Comparison of ENCODE assay signal across 17 cellular contexts in genomic region chr11:70496591-70497535, GRCh38.
DNase-seq lines count a peak whose midpoint lies in the region; ATAC-seq lines count a peak whose summit lies in the region.
"Had no signal": no experiment of that assay in that cellular context is flagged by ENCODE, and none has a peak within 500 bp of the region (broad histone marks: within the 10 kb centered on the region; RNA-seq: fewer than 3 reads in every experiment).

No MANE protein-coding gene starts in this region.

- H4K20me1 ChIP-seq in BLaER1 = no peaks in the 10 kb centered on the region

- H3K4me1 ChIP-seq in BLaER1 (peaks cover 34% of the 10 kb centered on the region), HAP-1 (peaks cover 11% of the 10 kb centered on the region), ectodermal cell (ENCODE audit: control insufficient read depth, insufficient read depth, low read length) (peaks cover 33% of the 10 kb centered on the region), neuronal stem cell (ENCODE audit: control insufficient read depth in 2 of 2, insufficient read depth in 1 of 2, low read depth in 1 of 2, low read length in 2 of 2) (peaks cover 4 to 24% of the 10 kb centered on the region in 2 donors)
- no peaks in the 10 kb centered on the region for H3K4me1 ChIP-seq in CD4-positive, alpha-beta memory T cell (ENCODE audit: insufficient read depth, low read length)

- intact Hi-C loops in CD4-positive, alpha-beta memory T cell (cut with micrococcal nuclease) = no loop called here

- POLR2A ChIA-PET in CD4-positive, alpha-beta memory T cell (lab: Charles Lee; ENCODE audit: partially characterized antibody) = no interaction called here

- H3K27ac ChIP-seq in BLaER1 (no peak overlapping the region), ectodermal cell (ENCODE audit: insufficient read depth, low read depth, low read length, poor library complexity, severe bottlenecking) (peak overlapping the region; percentile 32), neuronal stem cell (replicated peaks; ENCODE audit: low read length) (peak overlapping the region; percentile 31)
- H3K27ac ChIP-seq in CD4-positive, alpha-beta memory T cell (ENCODE audit: low read depth, low read length) = no peak overlapping the region
- H3K27ac ChIP-seq: PC-9 had no signal

- H3K9me3 Mint-ChIP-seq in CD4-positive, alpha-beta memory T cell = peaks cover 0 to 2% (median 0%) of the 10 kb centered on the region in 8 donors
- peaks cover 0 to 2% of the 10 kb centered on the region in 2 donors for H3K9me3 Mint-ChIP-seq in stimulated activated naive CD8-positive, alpha-beta T cell treated with anti-CD3 and anti-CD28 coated beads, Interleukin-15, amount 100 ng/mL, for 72 hours
- H3K9me3 Mint-ChIP-seq: CD8-positive, alpha-beta memory T cell had no signal

- H3K27me3 ChIP-seq in BLaER1 (no peaks in the 10 kb centered on the region), HAP-1 (ENCODE audit: low read depth) (no peaks in the 10 kb centered on the region), ectodermal cell (ENCODE audit: control insufficient read depth, insufficient read depth, low read length, poor library complexity, severe bottlenecking) (no peaks in the 10 kb centered on the region), neuronal stem cell (ENCODE audit: control insufficient read depth in 3 of 3, insufficient read depth in 3 of 3, low read depth in 1 of 3, low read length in 3 of 3) (no peaks in the 10 kb centered on the region)
- H3K27me3 ChIP-seq in CD4-positive, alpha-beta memory T cell (ENCODE audit: insufficient read depth, low read length) = no peaks in the 10 kb centered on the region

- H2AK5ac ChIP-seq in neuronal stem cell (ENCODE audit: low read depth, low read length) = peak overlapping the region; percentile 54

- ATAC-seq in stimulated activated naive CD8-positive, alpha-beta T cell treated with anti-CD3 and anti-CD28 coated beads, Interleukin-15, amount 100 ng/mL, for 72 hours = no peak
- no peak for ATAC-seq in HG02970 (IDR thresholded peaks at IDR 0.05; ENCODE audit: low FRiP score, unreplicated experiment)

- DNase-seq in HAP-1 (ENCODE audit: low spot score in 2 of 2) (peak; percentile 47 to 86), neuronal stem cell (ENCODE audit: low spot score) (no peak), NCI-H1417 treated with DMSO at 0.1 percent for 48 hours (lab: John Stamatoyannopoulos, UW) (no peak)
- no peak for DNase-seq in CD4-positive, alpha-beta memory T cell
- DNase-seq in stimulated activated naive CD8-positive, alpha-beta T cell treated with anti-CD3 and anti-CD28 coated beads, Interleukin-15, amount 100 ng/mL, for 72 hours = no peak
- DNase-seq: ACHN, AML-193, DND-41, HCEC 1CT, MV-4-11, NCI-H1436, NCI-H774, PC-9 had no signal

- H3K27ac Mint-ChIP-seq in CD4-positive, alpha-beta memory T cell = no peak overlapping the region
- no peak overlapping the region for H3K27ac Mint-ChIP-seq in stimulated activated naive CD8-positive, alpha-beta T cell treated with anti-CD3 and anti-CD28 coated beads, Interleukin-15, amount 100 ng/mL, for 72 hours
- H3K27ac Mint-ChIP-seq: CD8-positive, alpha-beta memory T cell had no signal

- H3K36me3 ChIP-seq in BLaER1 (no peaks in the 10 kb centered on the region), HAP-1 (replicated peaks) (no peaks in the 10 kb centered on the region), ectodermal cell (ENCODE audit: control insufficient read depth, insufficient read depth, low read length) (no peaks in the 10 kb centered on the region), neuronal stem cell (replicated peaks in 1 of 2; ENCODE audit: control insufficient read depth in 2 of 2, insufficient read depth in 2 of 2, low read length in 2 of 2) (peaks cover 3 to 9% of the 10 kb centered on the region in 2 donors)
- H3K36me3 ChIP-seq in CD4-positive, alpha-beta memory T cell (ENCODE audit: insufficient read depth, low read length) = no peaks in the 10 kb centered on the region

- no peaks in the 10 kb centered on the region for H3K36me3 Mint-ChIP-seq in CD4-positive, alpha-beta memory T cell
- H3K36me3 Mint-ChIP-seq: CD8-positive, alpha-beta memory T cell had no signal

- H2BK5ac ChIP-seq in neuronal stem cell (ENCODE audit: low read length) = no peak overlapping the region

- CTCF ChIA-PET in CD4-positive, alpha-beta memory T cell (lab: Charles Lee; ENCODE audit: partially characterized antibody) = no interaction called here

- 0 out of 2 replicates have a peak overlapping the region, but pooled peaks have one; percentile 5 for H3K4me2 ChIP-seq in BLaER1
- no peak overlapping the region for H3K4me2 ChIP-seq in neuronal stem cell (ENCODE audit: insufficient read depth, low read length, poor library complexity, severe bottlenecking)
- H3K4me2 ChIP-seq: PC-9 had no signal

- no peak overlapping the region for H2AFZ ChIP-seq in neuronal stem cell (ENCODE audit: low read length)
- H2AFZ ChIP-seq: PC-9 had no signal

- in situ Hi-C loops in HAP-1 (cut with MboI; ENCODE audit: low sequenced_read_pairs) = no loop called here

- no peak overlapping the region for H3K14ac ChIP-seq in neuronal stem cell (ENCODE audit: low read length)

- peaks cover 8% of the 10 kb centered on the region for H3K9me3 ChIP-seq in BLaER1
- H3K9me3 ChIP-seq in HAP-1 = no peaks in the 10 kb centered on the region
- H3K9me3 ChIP-seq in ectodermal cell (ENCODE audit: control insufficient read depth, low read length) = no peaks in the 10 kb centered on the region
- peaks cover 3 to 7% of the 10 kb centered on the region in 2 donors for H3K9me3 ChIP-seq in neuronal stem cell (replicated peaks in 1 of 2; ENCODE audit: control insufficient read depth in 2 of 2, insufficient read depth in 1 of 2, low read depth in 1 of 2, low read length in 2 of 2)
- H3K9me3 ChIP-seq in CD4-positive, alpha-beta memory T cell (ENCODE audit: control insufficient read depth in 1 of 2, low read length in 2 of 2) = no peaks in the 10 kb centered on the region

- no peak overlapping the region for H2BK15ac ChIP-seq in neuronal stem cell (ENCODE audit: low read length)

- no peak overlapping the region for H2BK12ac ChIP-seq in neuronal stem cell (ENCODE audit: low read length)

- no peak overlapping the region for H2BK120ac ChIP-seq in neuronal stem cell (ENCODE audit: low read depth, low read length)

- H3K9ac ChIP-seq in BLaER1 (no peak overlapping the region), neuronal stem cell (ENCODE audit: low read depth, low read length, poor library complexity) (no peak overlapping the region)

- no peak overlapping the region for H3K4me3 Mint-ChIP-seq in CD4-positive, alpha-beta memory T cell
- no peak overlapping the region for H3K4me3 Mint-ChIP-seq in stimulated activated naive CD8-positive, alpha-beta T cell treated with anti-CD3 and anti-CD28 coated beads, Interleukin-15, amount 100 ng/mL, for 72 hours
- H3K4me3 Mint-ChIP-seq: CD8-positive, alpha-beta memory T cell had no signal

- 81 to 83% methylated on average over 16 of the region's 16 CpGs for WGBS in ectodermal cell, 2 experiments
- WGBS in neuronal stem cell (ENCODE audit: extremely low coverage in 2 of 2, insufficient read length in 2 of 2, insufficient replicate concordance in 1 of 2), 2 donors = no CpG with 5 or more reads among the region's 16 CpGs

- no peaks in the 10 kb centered on the region for H3K27me3 Mint-ChIP-seq in CD4-positive, alpha-beta memory T cell
- no peaks in the 10 kb centered on the region for H3K27me3 Mint-ChIP-seq in stimulated activated naive CD8-positive, alpha-beta T cell treated with anti-CD3 and anti-CD28 coated beads, Interleukin-15, amount 100 ng/mL, for 72 hours

- H3K79me1 ChIP-seq in neuronal stem cell (ENCODE audit: low read depth, low read length) = peaks cover 5% of the 10 kb centered on the region

- H3K4me3 ChIP-seq in BLaER1 = no peak overlapping the region
- no peak overlapping the region for H3K4me3 ChIP-seq in HAP-1
- H3K4me3 ChIP-seq in ectodermal cell (ENCODE audit: insufficient read depth, low read depth, low read length) = no peak overlapping the region
- peak overlapping the region in 1 of 2 donors; percentile 45 for H3K4me3 ChIP-seq in neuronal stem cell (ENCODE audit: low read length in 2 of 2)
- no peak overlapping the region for H3K4me3 ChIP-seq in CD4-positive, alpha-beta memory T cell (ENCODE audit: low read length in 2 of 2)
- H3K4me3 ChIP-seq: PC-9 had no signal

- H3K23ac ChIP-seq in neuronal stem cell (ENCODE audit: low read depth, low read length, poor library complexity) = no peak overlapping the region

- H4K8ac ChIP-seq in neuronal stem cell (ENCODE audit: low read depth, low read length) = peak overlapping the region; percentile 9

- H3K4ac ChIP-seq in neuronal stem cell (ENCODE audit: low read length) = no peak overlapping the region

- H3K4me1 Mint-ChIP-seq in CD4-positive, alpha-beta memory T cell = no peaks in the 10 kb centered on the region
- H3K4me1 Mint-ChIP-seq in stimulated activated naive CD8-positive, alpha-beta T cell treated with anti-CD3 and anti-CD28 coated beads, Interleukin-15, amount 100 ng/mL, for 72 hours = no peaks in the 10 kb centered on the region
- H3K4me1 Mint-ChIP-seq: CD8-positive, alpha-beta memory T cell had no signal

- peak overlapping the region; percentile 85 for H3K18ac ChIP-seq in neuronal stem cell (ENCODE audit: low read length)

- H4K91ac ChIP-seq in neuronal stem cell (ENCODE audit: low read depth, low read length, poor library complexity) = no peak overlapping the region

Comparison
In these comparisons a context has a peak if more than half of its experiments do, and no peak if none do; other contexts are left out.
1. H3K27ac ChIP-seq: peak in ectodermal cell (single experiment) and neuronal stem cell (single experiment); none in BLaER1 (single experiment) and CD4-positive, alpha-beta memory T cell (single experiment).
2. DNase-seq: peak in HAP-1 (2 of 2); none in neuronal stem cell (single experiment), CD4-positive, alpha-beta memory T cell (0 of 5), stimulated activated naive CD8-positive, alpha-beta T cell treated with anti-CD3 and anti-CD28 coated beads, Interleukin-15, amount 100 ng/mL, for 72 hours (0 of 2) and NCI-H1417 treated with DMSO at 0.1 percent for 48 hours (single experiment).